In the genomic region with DNA sequence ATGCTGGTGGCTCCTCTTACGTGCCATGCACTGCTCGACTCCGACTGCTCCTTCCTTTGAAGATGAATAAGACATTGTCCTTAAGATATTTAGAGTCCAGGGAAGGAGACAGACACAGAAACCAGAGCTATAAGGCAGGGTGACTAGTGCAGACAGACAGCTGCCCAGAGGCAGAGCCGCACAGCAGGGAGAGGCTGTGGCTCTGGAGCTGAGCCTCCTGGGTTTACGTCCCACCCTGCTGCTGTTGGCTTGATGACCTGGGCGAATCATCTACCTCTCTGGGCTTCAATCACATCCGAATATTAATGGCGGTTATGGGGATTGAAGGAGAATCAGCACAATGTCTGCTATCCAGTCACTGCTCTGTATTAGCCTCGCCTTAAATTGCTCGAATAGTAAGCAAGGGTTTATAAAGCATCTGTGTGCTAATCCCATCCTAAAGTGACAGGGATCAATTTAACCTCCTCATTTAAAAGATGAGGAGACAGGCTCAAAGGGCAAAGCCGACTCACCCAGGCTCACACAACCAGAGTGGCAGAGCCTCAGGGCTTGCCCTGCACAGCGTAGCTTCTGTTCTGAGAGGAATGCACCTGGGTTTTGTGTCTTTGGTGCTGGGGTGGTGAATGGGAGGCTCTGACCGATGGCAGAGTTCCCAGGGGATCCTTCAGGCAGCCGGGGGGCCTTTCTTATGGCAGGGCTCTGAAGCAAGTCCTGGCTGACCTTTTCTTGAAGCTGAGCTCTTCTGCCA, we compare ENCODE assay signal across 1 cellular context.
TF ChIP-seq lines count a peak whose summit lies in the region.

No MANE protein-coding gene starts in this region.

TF ChIP-seq in H1, 55 proteins besides CTCF, POLR2A, EP300 and RAD21:
- TF ChIP-seq JUND (IDR thresholded peaks at IDR 0.05; ENCODE audit: low read length) = no peak
- TF ChIP-seq MAFK (IDR thresholded peaks at IDR 0.05; ENCODE audit: low read depth, low read length) = no peak
- no peak for TF ChIP-seq BCL11A (IDR thresholded peaks at IDR 0.05; ENCODE audit: low read depth in 2 of 2, low read length in 2 of 2)
- TF ChIP-seq EZH2 (IDR thresholded peaks at IDR 0.05; ENCODE audit: low read depth, low read length, severe bottlenecking) = no peak
- no peak for TF ChIP-seq CHD1 (IDR thresholded peaks at IDR 0.05; ENCODE audit: low read depth, low read length)
- no peak for TF ChIP-seq PHF8 (conservative IDR thresholded peaks at IDR 0.05; ENCODE audit: low read depth, low read length)
